Comparison of ENCODE assay signal across 27 cellular contexts in genomic region chr21:15014220-15014619, GRCh38.
"Had no signal": no experiment of that assay in that cellular context is flagged by ENCODE, and none has a peak within 500 bp of the region (broad histone marks: within the 10 kb centered on the region; RNA-seq: fewer than 3 reads in every experiment).

No MANE protein-coding gene starts in this region.

- H3K4me3 Mint-ChIP-seq: activated naive CD8-positive, alpha-beta T cell treated with anti-CD3 and anti-CD28 coated beads for 36 hours; activated T-helper 17 cell treated with anti-CD3 and anti-CD28 coated beads, Interleukin-2, amount 50 U/mL, for 72 hours; central memory CD8-positive, alpha-beta T cell; effector memory CD8-positive, alpha-beta T cell; T-cell; T-helper 2 cell treated with Interferon-gamma antibody and Interleukin-4, amounts not matched to agents 5 μg/mL and 100 μg/mL, for 36 hours; type B pancreatic cell had no signal

- H3K9me3 Mint-ChIP-seq: activated naive CD8-positive, alpha-beta T cell treated with anti-CD3 and anti-CD28 coated beads for 36 hours; activated T-helper 17 cell treated with anti-CD3 and anti-CD28 coated beads, Interleukin-2, amount 50 U/mL, for 72 hours; central memory CD8-positive, alpha-beta T cell; effector memory CD8-positive, alpha-beta T cell; T-cell; T-helper 2 cell treated with Interferon-gamma antibody and Interleukin-4, amounts not matched to agents 5 μg/mL and 100 μg/mL, for 36 hours; type B pancreatic cell had no signal

- H3K27me3 Mint-ChIP-seq: activated naive CD8-positive, alpha-beta T cell treated with anti-CD3 and anti-CD28 coated beads for 36 hours; activated T-helper 17 cell treated with anti-CD3 and anti-CD28 coated beads, Interleukin-2, amount 50 U/mL, for 72 hours; central memory CD8-positive, alpha-beta T cell; effector memory CD8-positive, alpha-beta T cell; T-cell; type B pancreatic cell had no signal

- DNase-seq: activated CD4-positive, alpha-beta T cell treated with anti-CD3 and anti-CD28 coated beads, Interleukin-2, amount 50 U/mL, for 1 hour; activated CD4-positive, CD25-positive, alpha-beta regulatory T cell treated with anti-CD3 and anti-CD28 coated beads, Interleukin-2, amount 50 U/mL, for 72 hours; activated naive CD8-positive, alpha-beta T cell treated with anti-CD3 and anti-CD28 coated beads for 36 hours; activated T-cell treated with anti-CD3 and anti-CD28 coated beads, Interleukin-2, amount 50 U/mL, for 1 hour; colonic mucosa; dorsolateral prefrontal cortex; effector memory CD8-positive, alpha-beta T cell; hippocampal formation; left cardiac atrium; mesenchymal stem cell; mucosa of descending colon; nucleus accumbens; sigmoid colon; spleen; stimulated activated CD4-positive, alpha-beta T cell treated with anti-CD3 and anti-CD28 coated beads, Interleukin-4, amount 100 ng/mL, for 1 hour; stimulated activated naive CD4-positive, alpha-beta T cell; T-cell had no signal

- ATAC-seq: activated T-helper 17 cell treated with anti-CD3 and anti-CD28 coated beads, Interleukin-2, amount 50 U/mL, for 72 hours; effector memory CD8-positive, alpha-beta T cell; esophagus mucosa; left cardiac atrium; mucosa of descending colon; T-cell had no signal

- FAIRE-seq: astrocyte, endothelial cell of umbilical vein had no signal

- H3K36me3 ChIP-seq: breast epithelium, colonic mucosa, sigmoid colon, thoracic aorta had no signal

- H3K4me1 ChIP-seq: breast epithelium, colonic mucosa had no signal

- H3K27me3 ChIP-seq: breast epithelium, colonic mucosa, dorsolateral prefrontal cortex, sigmoid colon, spleen had no signal

- H3K9me3 ChIP-seq: breast epithelium, colonic mucosa, mucosa of descending colon, sigmoid colon, spleen, thoracic aorta had no signal

- H3K27ac Mint-ChIP-seq: activated naive CD8-positive, alpha-beta T cell treated with anti-CD3 and anti-CD28 coated beads for 36 hours; activated T-helper 17 cell treated with anti-CD3 and anti-CD28 coated beads, Interleukin-2, amount 50 U/mL, for 72 hours; effector memory CD8-positive, alpha-beta T cell; T-cell; T-helper 2 cell treated with Interferon-gamma antibody and Interleukin-4, amounts not matched to agents 5 μg/mL and 100 μg/mL, for 36 hours; type B pancreatic cell had no signal

- H3K4me3 ChIP-seq: breast epithelium, colonic mucosa, dorsolateral prefrontal cortex, mucosa of descending colon, sigmoid colon, spleen, thoracic aorta had no signal

- H3K27ac ChIP-seq: breast epithelium, colonic mucosa, dorsolateral prefrontal cortex, sigmoid colon, spleen, thoracic aorta, VCaP had no signal
